34 cellular contexts compared by ENCODE assay signal in genomic region chr7:69676247-69676646, GRCh38.
"Had no signal": no experiment of that assay in that cellular context is flagged by ENCODE, and none has a peak within 500 bp of the region (broad histone marks: within the 10 kb centered on the region; RNA-seq: fewer than 3 reads in every experiment).

No MANE protein-coding gene starts in this region.

- H3K27me3 Mint-ChIP-seq: activated CD4-positive, alpha-beta memory T cell treated with anti-CD3 and anti-CD28 coated beads for 36 hours; activated CD4-positive, alpha-beta T cell treated with anti-CD3 and anti-CD28 coated beads, Interleukin-2, amount 10 ng/mL, durations not matched to agents 24 days and 14 days had no signal

- FAIRE-seq: endometrium, TTC549 had no signal

- DNase-seq: activated CD4-positive, alpha-beta memory T cell treated with anti-CD3 and anti-CD28 coated beads for 36 hours; activated CD4-positive, alpha-beta T cell treated with anti-CD3 and anti-CD28 coated beads, Interleukin-2, amount 10 ng/mL, durations not matched to agents 24 days and 14 days; activated CD4-positive, CD25-positive, alpha-beta regulatory T cell treated with anti-CD3 and anti-CD28 coated beads, Interleukin-2, amount 50 U/mL, for 72 hours; activated CD8-positive, alpha-beta memory T cell treated with anti-CD3 and anti-CD28 coated beads, Interleukin-2, amount 50 U/mL, for 4 hours; activated effector memory CD4-positive, alpha-beta T cell treated with anti-CD3 and anti-CD28 coated beads, Interleukin-2, amount 50 U/mL, for 16 hours; activated naive CD4-positive, alpha-beta T cell treated with anti-CD3 and anti-CD28 coated beads for 36 hours; activated naive CD8-positive, alpha-beta T cell treated with anti-CD3 and anti-CD28 coated beads for 36 hours; activated T-cell treated with anti-CD3 and anti-CD28 coated beads, Interleukin-2, amount 50 U/mL, for 1 hour; adrenal gland; aorta; cerebellar nuclear complex; colonic mucosa; effector CD8-positive, alpha-beta T cell; esophagus squamous epithelium; foreskin melanocyte; islet precursor cell; left ventricle myocardium inferior; mesendoderm; mucosa of descending colon; posterior cingulate gyrus; right cardiac atrium; stimulated activated CD4-positive, alpha-beta T cell treated with anti-CD3 and anti-CD28 coated beads, Interleukin-15, amount 100 ng/mL, for 24 hours; stimulated activated CD4-positive, alpha-beta T cell treated with anti-CD3 and anti-CD28 coated beads, Interleukin-2, amount 100 ng/mL, for 24 hours; stimulated activated naive CD8-positive, alpha-beta T cell treated with anti-CD3 and anti-CD28 coated beads, Interleukin-15, Interleukin-2, amounts not matched to agents 100 U/mL and 50 U/mL, for 24 hours; T-helper 9 cell; testis; transverse colon had no signal

- H3K4me1 Mint-ChIP-seq: activated CD4-positive, alpha-beta T cell treated with anti-CD3 and anti-CD28 coated beads, Interleukin-2, amount 10 ng/mL, durations not matched to agents 24 days and 14 days; activated naive CD8-positive, alpha-beta T cell treated with anti-CD3 and anti-CD28 coated beads for 36 hours had no signal

- H3K36me3 Mint-ChIP-seq: activated CD4-positive, alpha-beta memory T cell treated with anti-CD3 and anti-CD28 coated beads for 36 hours; activated naive CD8-positive, alpha-beta T cell treated with anti-CD3 and anti-CD28 coated beads for 36 hours; brain; natural killer cell treated with Interleukin-12 subunit alpha and Interleukin-12 subunit beta and Interleukin-15 and Interleukin-18, amount 100 ng/mL, for 72 hours had no signal

- H3K4me3 ChIP-seq: adrenal gland, cardiac muscle cell, colonic mucosa, esophagus squamous epithelium, left ventricle myocardium inferior, lung, mucosa of descending colon, testis, transverse colon had no signal

- H3K9me3 Mint-ChIP-seq: activated CD4-positive, alpha-beta memory T cell treated with anti-CD3 and anti-CD28 coated beads for 36 hours; activated CD4-positive, alpha-beta T cell treated with anti-CD3 and anti-CD28 coated beads, Interleukin-2, amount 10 ng/mL, durations not matched to agents 24 days and 14 days; activated naive CD4-positive, alpha-beta T cell treated with anti-CD3 and anti-CD28 coated beads for 36 hours; activated naive CD8-positive, alpha-beta T cell treated with anti-CD3 and anti-CD28 coated beads for 36 hours; activated T-helper 1 cell treated with anti-CD3 and anti-CD28 coated beads, Interleukin-12 subunit alpha, Interleukin-12 subunit beta, Interleukin-2, Interleukin-4 antibody, amounts not matched to agents 30 ng/mL and 10 ng/mL and 1 ng/mL, durations not matched to agents 14 hours and 24 hours and 36 hours; brain; natural killer cell treated with Interleukin-12 subunit alpha and Interleukin-12 subunit beta and Interleukin-15 and Interleukin-18, amount 100 ng/mL, for 72 hours had no signal

- ATAC-seq: mucosa of descending colon; natural killer cell treated with Interleukin-12 subunit alpha and Interleukin-12 subunit beta and Interleukin-15 and Interleukin-18, amount 100 ng/mL, for 72 hours; right cardiac atrium; stimulated activated naive CD8-positive, alpha-beta T cell treated with anti-CD3 and anti-CD28 coated beads, Interleukin-15, Interleukin-2, amounts not matched to agents 100 U/mL and 50 U/mL, for 24 hours had no signal

- H3K27ac Mint-ChIP-seq: activated CD4-positive, alpha-beta memory T cell treated with anti-CD3 and anti-CD28 coated beads for 36 hours; activated CD4-positive, alpha-beta T cell treated with anti-CD3 and anti-CD28 coated beads, Interleukin-2, amount 10 ng/mL, durations not matched to agents 24 days and 14 days; activated naive CD4-positive, alpha-beta T cell treated with anti-CD3 and anti-CD28 coated beads for 36 hours; activated naive CD8-positive, alpha-beta T cell treated with anti-CD3 and anti-CD28 coated beads for 36 hours; activated T-helper 1 cell treated with anti-CD3 and anti-CD28 coated beads, Interleukin-12 subunit alpha, Interleukin-12 subunit beta, Interleukin-2, Interleukin-4 antibody, amounts not matched to agents 30 ng/mL and 10 ng/mL and 1 ng/mL, durations not matched to agents 14 hours and 24 hours and 36 hours; natural killer cell treated with Interleukin-12 subunit alpha and Interleukin-12 subunit beta and Interleukin-15 and Interleukin-18, amount 100 ng/mL, for 72 hours had no signal

- H3K4me3 Mint-ChIP-seq: activated CD4-positive, alpha-beta memory T cell treated with anti-CD3 and anti-CD28 coated beads for 36 hours; activated CD4-positive, alpha-beta T cell treated with anti-CD3 and anti-CD28 coated beads, Interleukin-2, amount 10 ng/mL, durations not matched to agents 24 days and 14 days; activated naive CD4-positive, alpha-beta T cell treated with anti-CD3 and anti-CD28 coated beads for 36 hours; activated naive CD8-positive, alpha-beta T cell treated with anti-CD3 and anti-CD28 coated beads for 36 hours; activated T-helper 1 cell treated with anti-CD3 and anti-CD28 coated beads, Interleukin-12 subunit alpha, Interleukin-12 subunit beta, Interleukin-2, Interleukin-4 antibody, amounts not matched to agents 30 ng/mL and 10 ng/mL and 1 ng/mL, durations not matched to agents 14 hours and 24 hours and 36 hours; brain; natural killer cell treated with Interleukin-12 subunit alpha and Interleukin-12 subunit beta and Interleukin-15 and Interleukin-18, amount 100 ng/mL, for 72 hours had no signal
